ENCODE assay signal across 21 cellular contexts in the genomic region with DNA sequence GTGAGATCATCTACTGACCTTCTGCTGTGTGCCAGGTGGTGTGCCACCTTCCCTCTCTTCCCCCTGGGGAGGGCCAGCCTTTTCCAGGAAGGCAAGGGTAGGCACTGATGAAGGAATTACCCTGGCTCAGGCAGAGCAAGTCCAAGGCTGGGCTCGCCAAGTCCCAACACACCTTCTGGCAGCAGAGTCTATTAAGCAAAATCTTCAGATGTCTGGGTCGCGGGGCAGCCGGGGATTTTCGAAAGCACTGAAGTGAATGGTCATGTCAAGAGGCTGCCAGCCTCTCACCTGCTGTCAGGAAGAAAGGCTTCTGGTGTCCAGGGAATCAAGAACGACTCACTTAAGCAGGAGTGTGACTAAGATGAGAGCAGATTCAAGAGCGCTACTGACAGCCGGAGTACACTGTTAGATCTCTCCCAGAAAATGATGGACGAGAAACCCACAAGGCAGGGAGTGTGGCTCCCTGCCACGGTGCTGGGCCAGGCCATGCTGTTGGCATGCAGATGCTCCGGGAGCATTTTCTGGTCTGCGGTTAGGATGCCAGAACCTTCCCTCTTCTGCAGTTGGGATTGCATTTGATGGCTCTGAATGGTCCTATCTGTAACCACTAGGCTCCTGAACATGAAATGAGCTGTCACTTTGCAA.
A peak's percentile ranks its signal among the peaks of the same experiment; 100 is the strongest.
DNase-seq lines count a peak whose midpoint lies in the region; ATAC-seq, FAIRE-seq and TF ChIP-seq lines count a peak whose summit lies in the region.
"Had no signal": no experiment of that assay in that cellular context is flagged by ENCODE, and none has a peak within 500 bp of the region (broad histone marks: within the 10 kb centered on the region; RNA-seq: fewer than 3 reads in every experiment).

No MANE protein-coding gene starts in this region.

- H2BK12ac ChIP-seq in H1 (ENCODE audit: low read depth, low read length), result no peak overlapping the region

- DNase-seq in GM03348 (ENCODE audit: low spot score) (peak; percentile 69), NCI-H128 (lab: John Stamatoyannopoulos, UW; ENCODE audit: unreplicated experiment) (peak; percentile 15), H1 (ENCODE audit: low read depth in 1 of 2, low spot score in 2 of 2) (no peak), HepG2 (ENCODE audit: low spot score) (no peak), NCI-H748 (lab: John Stamatoyannopoulos, UW; ENCODE audit: unreplicated experiment) (no peak)
- DNase-seq in naive thymus-derived CD4-positive, alpha-beta T cell, result no peak
- DNase-seq in CD8-positive, alpha-beta memory T cell, result no peak
- DNase-seq: activated CD4-positive, alpha-beta T cell treated with anti-CD3 and anti-CD28 coated beads for 36 hours; GF-D8; head of caudate nucleus; immature natural killer cell; natural killer cell; NCI-H187 treated with DMSO at 0.1 percent for 48 hours; NCI-H748 treated with DMSO at 0.1 percent for 48 hours; SHP77 had no signal

- no peaks in the 10 kb centered on the region for H3K79me1 ChIP-seq in H1 (ENCODE audit: low read depth, low read length)

- H3K4me3 ChIP-seq in H1 (ENCODE audit: extremely low read depth in 1 of 4, insufficient read depth in 2 of 4, low read depth in 3 of 4, low read length in 4 of 4) (no peak overlapping the region), neural cell (ENCODE audit: low read length) (no peak overlapping the region), HepG2 (replicated peaks in 1 of 3; ENCODE audit: insufficient read depth in 1 of 3, low read depth in 2 of 3, low read length in 3 of 3) (no peak overlapping the region)
- no peak overlapping the region for H3K4me3 ChIP-seq in naive thymus-derived CD4-positive, alpha-beta T cell (ENCODE audit: low read length)
- no peak overlapping the region for H3K4me3 ChIP-seq in CD8-positive, alpha-beta memory T cell (ENCODE audit: low read length)
- H3K4me3 ChIP-seq: dorsolateral prefrontal cortex, HAP-1 had no signal

- H3K27me3 Mint-ChIP-seq in naive thymus-derived CD4-positive, alpha-beta T cell, result no peaks in the 10 kb centered on the region
- peaks cover 0 to 1% of the 10 kb centered on the region in 2 donors for H3K27me3 Mint-ChIP-seq in CD8-positive, alpha-beta memory T cell
- H3K27me3 Mint-ChIP-seq: activated CD4-positive, alpha-beta T cell treated with anti-CD3 and anti-CD28 coated beads for 36 hours; memory B cell had no signal

- in situ Hi-C loops in HepG2 (cut with HindIII; ENCODE audit: extremely low pct_ligation_motif_present, low pct_unique_long_range_greater_than_20kb), result no loop called here

- H4K20me1 ChIP-seq in H1 (replicated peaks in 1 of 2; ENCODE audit: control insufficient read depth in 1 of 2, insufficient read depth in 2 of 2, low read length in 2 of 2) (no peaks in the 10 kb centered on the region), neural cell (ENCODE audit: insufficient read depth) (no peaks in the 10 kb centered on the region), HepG2 (ENCODE audit: insufficient read depth, low read length) (no peaks in the 10 kb centered on the region)

- no peak overlapping the region for H3K4me3 Mint-ChIP-seq in naive thymus-derived CD4-positive, alpha-beta T cell
- no peak overlapping the region for H3K4me3 Mint-ChIP-seq in CD8-positive, alpha-beta memory T cell
- H3K4me3 Mint-ChIP-seq: activated CD4-positive, alpha-beta T cell treated with anti-CD3 and anti-CD28 coated beads for 36 hours; immature natural killer cell; memory B cell; natural killer cell; stimulated activated naive CD8-positive, alpha-beta T cell treated with anti-CD3 and anti-CD28 coated beads, Interleukin-15, Interleukin-2, amounts not matched to agents 100 ng/mL and 50 ng/mL, for 24 hours had no signal

- TF ChIP-seq RAD21 in H1 (IDR thresholded peaks at IDR 0.05 in 1 of 2, conservative IDR thresholded peaks at IDR 0.05 in 1 of 2; ENCODE audit: low read depth in 2 of 2, low read length in 2 of 2), result no peak
- no peak for TF ChIP-seq RAD21 in neural cell (conservative IDR thresholded peaks at IDR 0.05)
- no peak for TF ChIP-seq RAD21 in HepG2 (CRISPR knock-in tag; IDR thresholded peaks at IDR 0.05)

- no peaks in the 10 kb centered on the region for H3K23me2 ChIP-seq in H1 (ENCODE audit: low read depth, low read length)

- peaks cover 0 to 1% (median 0%) of the 10 kb centered on the region in 5 donors for H3K36me3 Mint-ChIP-seq in naive thymus-derived CD4-positive, alpha-beta T cell
- H3K36me3 Mint-ChIP-seq in CD8-positive, alpha-beta memory T cell, result peaks cover 0 to 2% (median 0%) of the 10 kb centered on the region in 3 donors
- H3K36me3 Mint-ChIP-seq: memory B cell, natural killer cell had no signal

- H3K27me3 ChIP-seq in H1 (replicated peaks in 1 of 4; ENCODE audit: control insufficient read depth in 3 of 4, extremely low read depth in 1 of 4, insufficient read depth in 3 of 4, low read length in 3 of 4) (no peaks in the 10 kb centered on the region; a peak in 1 of 7 replicates), neural cell (ENCODE audit: insufficient read depth, low read depth, low read length) (no peaks in the 10 kb centered on the region), HepG2 (ENCODE audit: control insufficient read depth in 1 of 2, insufficient read depth in 2 of 2, low read length in 2 of 2) (peaks cover 0 to 4% of the 10 kb centered on the region in 2 experiments; a peak in 1 of 5 replicates)
- no peaks in the 10 kb centered on the region for H3K27me3 ChIP-seq in naive thymus-derived CD4-positive, alpha-beta T cell (ENCODE audit: control insufficient read depth in 2 of 2, insufficient read depth in 2 of 2, low read length in 2 of 2)
- H3K27me3 ChIP-seq in CD8-positive, alpha-beta memory T cell (ENCODE audit: insufficient read depth, low read length, poor library complexity, severe bottlenecking), result no peaks in the 10 kb centered on the region
- H3K27me3 ChIP-seq: dorsolateral prefrontal cortex had no signal

- TF ChIP-seq EP300 in H1 (IDR thresholded peaks at IDR 0.05; ENCODE audit: borderline replicate concordance in 1 of 2, low read depth in 2 of 2, low read length in 2 of 2) (no peak), neural cell (conservative IDR thresholded peaks at IDR 0.05; ENCODE audit: poor library complexity, severe bottlenecking) (peak; percentile 39), HepG2 (IDR thresholded peaks at IDR 0.05; ENCODE audit: low read depth in 2 of 2, low read length in 2 of 2) (no peak), HepG2 (CRISPR knock-in tag; IDR thresholded peaks at IDR 0.05; ENCODE audit: borderline replicate concordance) (no peak)

- H3K18ac ChIP-seq in H1 (ENCODE audit: extremely low read depth, low read length), result no peak overlapping the region

- no peak overlapping the region for H3K14ac ChIP-seq in H1 (ENCODE audit: insufficient read length)

- no peak overlapping the region for H4K5ac ChIP-seq in H1 (ENCODE audit: insufficient read length, low read depth, low read length)

- no peak overlapping the region for H2AFZ ChIP-seq in H1 (ENCODE audit: low read length)
- H2AFZ ChIP-seq in neural cell (ENCODE audit: low read depth, low read length), result no peak overlapping the region
- no peak overlapping the region for H2AFZ ChIP-seq in HepG2 (ENCODE audit: low read length)

- whole genome bisulfite sequencing in H1 (ENCODE audit: extremely low coverage in 1 of 2, insufficient coverage in 1 of 2, insufficient read length in 1 of 2, insufficient replicate concordance in 2 of 2, low coverage in 1 of 2, low lambda C conversion rate in 2 of 2, missing lambda C conversion rate in 1 of 2), 2 experiments, result 91% methylated on average over 12 of the region's 12 CpGs; no CpG with 5 or more reads in 1 of the 2 experiments
- 68% methylated on average over 10 of the region's 12 CpGs for WGBS in HepG2 (ENCODE audit: low lambda C conversion rate)

- no peak overlapping the region for H3K27ac ChIP-seq in H1 (ENCODE audit: low read depth, low read length)
- no peak overlapping the region for H3K27ac ChIP-seq in neural cell (ENCODE audit: low read length)
- no peak overlapping the region for H3K27ac ChIP-seq in HepG2 (ENCODE audit: extremely low read length, insufficient read depth, low read length)
- no peak overlapping the region for H3K27ac ChIP-seq in naive thymus-derived CD4-positive, alpha-beta T cell (ENCODE audit: low read depth, low read length)
- no peak overlapping the region for H3K27ac ChIP-seq in CD8-positive, alpha-beta memory T cell (ENCODE audit: low read depth, low read length)

- H3K9me3 Mint-ChIP-seq in naive thymus-derived CD4-positive, alpha-beta T cell, result peaks cover 0 to 4% (median 0%) of the 10 kb centered on the region in 11 donors
- peaks cover 0 to 2% (median 0%) of the 10 kb centered on the region in 5 donors for H3K9me3 Mint-ChIP-seq in CD8-positive, alpha-beta memory T cell
- H3K9me3 Mint-ChIP-seq: immature natural killer cell; memory B cell; natural killer cell; stimulated activated naive CD8-positive, alpha-beta T cell treated with anti-CD3 and anti-CD28 coated beads, Interleukin-15, Interleukin-2, amounts not matched to agents 100 ng/mL and 50 ng/mL, for 24 hours had no signal

- H3K4ac ChIP-seq in H1 (replicated peaks; ENCODE audit: insufficient read length, low read depth, low read length), result no peak overlapping the region

- no peak overlapping the region for H2AK5ac ChIP-seq in H1 (ENCODE audit: low read depth, low read length)

- H2BK5ac ChIP-seq in H1 (ENCODE audit: low read depth, low read length), result peak overlapping the region; percentile 22; the same call in 1 of the 2 replicates

- no peaks in the 10 kb centered on the region for H3K9me2 ChIP-seq in neural cell (ENCODE audit: insufficient read depth, low read length)

- H4K91ac ChIP-seq in H1 (replicated peaks; ENCODE audit: insufficient read length, low read length), result no peak overlapping the region

- no peaks in the 10 kb centered on the region for H3K9me3 ChIP-seq in H1 (ENCODE audit: insufficient read depth in 2 of 2, low read depth in 1 of 2, low read length in 1 of 2)
- H3K9me3 ChIP-seq in neural cell (ENCODE audit: low read length), result no peaks in the 10 kb centered on the region
- no peaks in the 10 kb centered on the region for H3K9me3 ChIP-seq in HepG2 (ENCODE audit: low read length)
- H3K9me3 ChIP-seq in naive thymus-derived CD4-positive, alpha-beta T cell (ENCODE audit: control insufficient read depth in 2 of 3, low read length in 3 of 3), result no peaks in the 10 kb centered on the region
- no peaks in the 10 kb centered on the region for H3K9me3 ChIP-seq in CD8-positive, alpha-beta memory T cell (ENCODE audit: low read length)
- H3K9me3 ChIP-seq: HAP-1 had no signal

- H2BK15ac ChIP-seq in H1 (ENCODE audit: low read length), result no peak overlapping the region

- ATAC-seq in HepG2, result no peak; the same call in 2 of the 3 replicates
- ATAC-seq in naive thymus-derived CD4-positive, alpha-beta T cell, result no peak
- ATAC-seq: activated CD4-positive, alpha-beta T cell treated with anti-CD3 and anti-CD28 coated beads for 36 hours; natural killer cell had no signal

- intact Hi-C loops in HepG2 (cut with micrococcal nuclease; ENCODE audit: unreplicated experiment), result no loop called here
- intact Hi-C loops in naive thymus-derived CD4-positive, alpha-beta T cell (cut with micrococcal nuclease), result no loop called here

- no peak overlapping the region; the same call in 1 of the 2 replicates for H4K8ac ChIP-seq in H1 (ENCODE audit: extremely low read depth, insufficient read depth, low read length)

- TF ChIP-seq POLR2A in H1 (IDR thresholded peaks at IDR 0.05; ENCODE audit: control extremely low read depth in 1 of 2, low read depth in 2 of 2, low read length in 2 of 2) (no peak), HepG2 (IDR thresholded peaks at IDR 0.05; ENCODE audit: insufficient read depth in 1 of 2, low read depth in 2 of 2, low read length in 2 of 2) (no peak)

- H3K9ac ChIP-seq in H1 (replicated peaks in 1 of 4; ENCODE audit: extremely low read depth in 1 of 4, low read depth in 3 of 4, low read length in 3 of 4) (no peak overlapping the region), neural cell (ENCODE audit: low read length) (no peak overlapping the region), HepG2 (ENCODE audit: insufficient read depth, low read depth, low read length) (no peak overlapping the region)

- no peak overlapping the region for H3K4me2 ChIP-seq in H1 (ENCODE audit: insufficient read depth in 1 of 2, low read depth in 2 of 2, low read length in 2 of 2)
- no peak overlapping the region for H3K4me2 ChIP-seq in neural cell (ENCODE audit: low read length)
- H3K4me2 ChIP-seq in HepG2 (ENCODE audit: low read depth, low read length), result no peak overlapping the region

- H3F3A ChIP-seq in neural cell (ENCODE audit: insufficient read depth, low read length, poor library complexity, severe bottlenecking), result no peaks in the 10 kb centered on the region

- peak overlapping the region; percentile 29; the same call in 1 of the 2 replicates for H2BK20ac ChIP-seq in H1 (ENCODE audit: low read length)

- no peak overlapping the region for H3K23ac ChIP-seq in H1 (ENCODE audit: insufficient read length)

- peaks cover 3 to 23% (median 22%) of the 10 kb centered on the region in 7 donors for H3K4me1 Mint-ChIP-seq in naive thymus-derived CD4-positive, alpha-beta T cell
- peaks cover 7 to 18% (median 15%) of the 10 kb centered on the region in 3 donors for H3K4me1 Mint-ChIP-seq in CD8-positive, alpha-beta memory T cell
- H3K4me1 Mint-ChIP-seq: memory B cell, natural killer cell had no signal

- POLR2A ChIA-PET in H1 (lab: Charles Lee; ENCODE audit: partially characterized antibody) (no interaction called here), HepG2 (lab: Yijun Ruan, JAX) (no interaction called here)
- POLR2A ChIA-PET in naive thymus-derived CD4-positive, alpha-beta T cell (lab: Charles Lee), result no interaction called here
- POLR2A ChIA-PET in CD8-positive, alpha-beta memory T cell (lab: Charles Lee), result no interaction called here

- no TSS peak for BruUV-seq in HepG2 (replicated peaks; lab: Mats Ljungman, UMichigan)

- H3K4me1 ChIP-seq in H1 (replicated peaks in 1 of 4; ENCODE audit: control insufficient read depth in 3 of 4, insufficient read depth in 4 of 4, low read length in 3 of 4), result peaks cover 0 to 6% (median 4%) of the 10 kb centered on the region in 4 experiments; a peak in 6 of 7 replicates
- no peaks in the 10 kb centered on the region for H3K4me1 ChIP-seq in HepG2 (ENCODE audit: insufficient read depth, low read length)
- H3K4me1 ChIP-seq in naive thymus-derived CD4-positive, alpha-beta T cell (ENCODE audit: control insufficient read depth in 2 of 2, insufficient read depth in 2 of 2, low read length in 2 of 2), result peaks cover 0 to 7% of the 10 kb centered on the region in 2 donors
- peaks cover 5% of the 10 kb centered on the region for H3K4me1 ChIP-seq in CD8-positive, alpha-beta memory T cell (ENCODE audit: insufficient read depth, low read length)
- H3K4me1 ChIP-seq: HAP-1 had no signal

- TF ChIP-seq CTCF in H1 (IDR thresholded peaks at IDR 0.05; ENCODE audit: control extremely low read depth in 1 of 3, insufficient read depth in 1 of 3, low read depth in 1 of 3, low read length in 3 of 3) (no peak), neural cell (IDR thresholded peaks at IDR 0.05; ENCODE audit: poor library complexity, severe bottlenecking) (no peak), HepG2 (CRISPR knock-in tag; IDR thresholded peaks at IDR 0.05) (no peak)

- H3K36me3 ChIP-seq in H1 (ENCODE audit: control insufficient read depth in 2 of 4, insufficient read depth in 4 of 4, low read length in 3 of 4) (no peaks in the 10 kb centered on the region), neural cell (ENCODE audit: insufficient read depth, low read length) (no peaks in the 10 kb centered on the region), HepG2 (replicated peaks in 1 of 2; ENCODE audit: control insufficient read depth in 1 of 2, insufficient read depth in 2 of 2, low read length in 2 of 2) (no peaks in the 10 kb centered on the region)
- no peaks in the 10 kb centered on the region for H3K36me3 ChIP-seq in naive thymus-derived CD4-positive, alpha-beta T cell (ENCODE audit: control insufficient read depth in 2 of 3, insufficient read depth in 3 of 3, low read length in 3 of 3)
- H3K36me3 ChIP-seq in CD8-positive, alpha-beta memory T cell (ENCODE audit: insufficient read depth, low read length), result no peaks in the 10 kb centered on the region
- H3K36me3 ChIP-seq: HAP-1 had no signal

- FAIRE-seq in H1 (lab: Jason Lieb, UNC) (no peak), HepG2 (lab: Jason Lieb, UNC) (no peak)
- FAIRE-seq: GM12891 had no signal

- H3K79me2 ChIP-seq in H1 (ENCODE audit: control insufficient read depth in 1 of 2, insufficient read depth in 2 of 2, low read length in 2 of 2), result no peaks in the 10 kb centered on the region
- no peaks in the 10 kb centered on the region for H3K79me2 ChIP-seq in neural cell (replicated peaks; ENCODE audit: insufficient read depth, low read length)
- no peaks in the 10 kb centered on the region for H3K79me2 ChIP-seq in HepG2 (ENCODE audit: insufficient read depth, low read length)

- H3K27ac Mint-ChIP-seq in naive thymus-derived CD4-positive, alpha-beta T cell, result no peak overlapping the region
- H3K27ac Mint-ChIP-seq in CD8-positive, alpha-beta memory T cell, result no peak overlapping the region
- H3K27ac Mint-ChIP-seq: activated CD4-positive, alpha-beta T cell treated with anti-CD3 and anti-CD28 coated beads for 36 hours; immature natural killer cell; memory B cell; natural killer cell; stimulated activated naive CD8-positive, alpha-beta T cell treated with anti-CD3 and anti-CD28 coated beads, Interleukin-15, Interleukin-2, amounts not matched to agents 100 ng/mL and 50 ng/mL, for 24 hours had no signal

- no peak overlapping the region for H2BK120ac ChIP-seq in H1 (replicated peaks; ENCODE audit: low read depth, low read length)

- CTCF ChIA-PET in H1 (lab: Charles Lee; ENCODE audit: partially characterized antibody) (no interaction called here), HepG2 (lab: Yijun Ruan, JAX; ENCODE audit: low intra/inter-chr PET ratio, low total read pairs) (no interaction called here)
- CTCF ChIA-PET in naive thymus-derived CD4-positive, alpha-beta T cell (lab: Charles Lee), result no interaction called here
- CTCF ChIA-PET in CD8-positive, alpha-beta memory T cell (lab: Charles Lee), result no interaction called here

- no peak overlapping the region for H3K56ac ChIP-seq in H1 (replicated peaks; ENCODE audit: insufficient read length, low read depth, low read length)

Comparison
In these comparisons a context has a peak if more than half of its experiments do, and no peak if none do; other contexts are left out.
1. DNase-seq: peak in GM03348 (single experiment) and NCI-H128 (single experiment); none in H1 (0 of 2), HepG2 (single experiment), naive thymus-derived CD4-positive, alpha-beta T cell (0 of 9), CD8-positive, alpha-beta memory T cell (0 of 5) and NCI-H748 (single experiment).